17 cellular contexts compared by ENCODE assay signal in the genomic region with DNA sequence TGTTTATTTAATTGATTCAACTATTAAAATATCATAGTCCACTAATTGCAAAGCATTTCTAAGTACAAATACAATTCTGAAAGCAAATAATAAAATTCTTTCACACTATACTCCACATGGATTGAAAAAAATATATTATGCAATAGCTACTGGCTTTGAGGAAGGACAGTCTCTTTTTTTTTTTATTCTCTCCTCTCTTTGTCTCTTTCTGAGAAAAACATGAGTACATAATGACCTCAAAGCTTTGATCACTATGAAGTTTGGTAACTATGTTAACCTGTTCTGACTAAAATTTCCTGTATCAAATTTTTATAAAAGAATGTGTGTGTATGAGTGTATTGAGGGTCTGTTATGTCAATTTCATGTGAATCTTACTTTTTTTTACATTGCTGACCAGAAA.
DNase-seq lines count a peak whose midpoint lies in the region; ATAC-seq and TF ChIP-seq lines count a peak whose summit lies in the region.
"Had no signal": no experiment of that assay in that cellular context is flagged by ENCODE, and none has a peak within 500 bp of the region (broad histone marks: within the 10 kb centered on the region; RNA-seq: fewer than 3 reads in every experiment).

No MANE protein-coding gene starts in this region.

- DNase-seq in Right ventricle myocardium inferior (ENCODE audit: missing footprints) (no peak), Right ventricle myocardium superior (no peak), choroid plexus epithelial cell (ENCODE audit: low read depth) (peak; percentile 56), left lung (no peak), thoracic aorta (ENCODE audit: low spot score) (no peak), NCI-H748 treated with DMSO at 0.1 percent for 48 hours (lab: John Stamatoyannopoulos, UW) (no peak), T1000 (lab: John Stamatoyannopoulos, UW) (no peak)
- DNase-seq in activated CD4-positive, CD25-positive, alpha-beta regulatory T cell treated with anti-CD3 and anti-CD28 coated beads, Interleukin-2, amount 50 U/mL, for 72 hours = no peak
- DNase-seq: activated B cell treated with CpG ODN at 0.5 μM for 24 hours; activated gamma-delta T cell; COR-L47; effector CD8-positive, alpha-beta T cell; H7; NCI-H2081 treated with DMSO at 0.1 percent for 48 hours; NCI-H524 treated with DMSO at 0.1 percent for 48 hours; T-cell had no signal

- no peak overlapping the region for H3K4me3 ChIP-seq in choroid plexus epithelial cell (ENCODE audit: low read depth, low read length)
- no peak overlapping the region for H3K4me3 ChIP-seq in left lung
- peak overlapping the region; percentile 51 for H3K4me3 ChIP-seq in thoracic aorta

- ATAC-seq in Right ventricle myocardium inferior = peak; percentile 35
- no peak for ATAC-seq in Right ventricle myocardium superior (ENCODE audit: poor library complexity)
- peak; percentile 36 for ATAC-seq in left lung
- no peak for ATAC-seq in thoracic aorta (ENCODE audit: insufficient number of reproducible peaks, low FRiP score, low read depth)
- ATAC-seq: Panc1 had no signal

- H3K4me1 ChIP-seq in left lung = no peaks in the 10 kb centered on the region
- peaks cover 10 to 34% of the 10 kb centered on the region in 2 donors for H3K4me1 ChIP-seq in thoracic aorta (ENCODE audit: control insufficient read depth in 1 of 2, low read depth in 2 of 2)

- H3K27me3 ChIP-seq in left lung (no peaks in the 10 kb centered on the region), thoracic aorta (replicated peaks; ENCODE audit: insufficient read depth) (no peaks in the 10 kb centered on the region)

- H3K27ac ChIP-seq in left lung (no peak overlapping the region), thoracic aorta (peak overlapping the region in 1 of 2 donors; percentile 35)

- TF ChIP-seq CTCF in choroid plexus epithelial cell (conservative IDR thresholded peaks at IDR 0.05; ENCODE audit: low read depth, low read length) (no peak), left lung (IDR thresholded peaks at IDR 0.05) (no peak), thoracic aorta (IDR thresholded peaks at IDR 0.05) (no peak)

- H3K9me3 ChIP-seq in left lung = peaks cover 0 to 1% of the 10 kb centered on the region in 2 donors
- no peaks in the 10 kb centered on the region for H3K9me3 ChIP-seq in thoracic aorta

- intact Hi-C loops in Right ventricle myocardium inferior (cut with DNase I) (no loop called here), Right ventricle myocardium superior (cut with DNase I) (no loop called here), left lung (cut with DNase I) (no loop called here)

- no peaks in the 10 kb centered on the region for H3K36me3 ChIP-seq in left lung
- no peaks in the 10 kb centered on the region for H3K36me3 ChIP-seq in thoracic aorta

Comparison
In these comparisons a context has a peak if more than half of its experiments do, and no peak if none do; other contexts are left out.
1. ATAC-seq: peak in Right ventricle myocardium inferior (single experiment) and left lung (single experiment); none in Right ventricle myocardium superior (single experiment) and thoracic aorta (single experiment).